7 cellular contexts compared by ENCODE assay signal in genomic region chr6:7468382-7469081, GRCh38.
DNase-seq lines count a peak whose midpoint lies in the region; ATAC-seq, FAIRE-seq and TF ChIP-seq lines count a peak whose summit lies in the region.

No MANE protein-coding gene starts in this region.

- ATAC-seq in Right ventricle myocardium superior (ENCODE audit: poor library complexity) (peak; percentile 89), left lobe of liver (no peak)

- no peak for TF ChIP-seq POLR2A in GM12891 (IDR thresholded peaks at IDR 0.05; ENCODE audit: low read depth, low read length)

- intact Hi-C loops in Right ventricle myocardium superior (cut with DNase I): no loop called here

- FAIRE-seq in GM12891 (lab: Jason Lieb, UNC): no peak

- peak; percentile 61 for DNase-seq in HPDE6-E6E7 (ENCODE audit: extremely low spot score)
- DNase-seq in SW480 (ENCODE audit: low spot score): peak; percentile 80
- DNase-seq in Right ventricle myocardium superior: peak; percentile 77
- DNase-seq in stimulated activated CD8-positive, alpha-beta memory T cell treated with anti-CD3 and anti-CD28 coated beads, Interleukin-4, amount 100 ng/mL, for 48 hours: peak; percentile 32
- DNase-seq in left lobe of liver (ENCODE audit: low spot score): no peak
- no peak for DNase-seq in GM12891 (ENCODE audit: insufficient read length, low spot score)
- no peak for DNase-seq in NCI-H2107 (lab: John Stamatoyannopoulos, UW)

TF ChIP-seq in GM12891, 5 proteins besides CTCF, POLR2A, EP300 and RAD21:
- TF ChIP-seq POLR2AphosphoS5 (IDR thresholded peaks at IDR 0.05; ENCODE audit: low read depth, low read length) (no peak), SPI1 (IDR thresholded peaks at IDR 0.05; ENCODE audit: low read depth, low read length) (no peak), PAX5 (IDR thresholded peaks at IDR 0.05; ENCODE audit: insufficient read depth, low read length, severe bottlenecking) (no peak), TAF1 (IDR thresholded peaks at IDR 0.05; ENCODE audit: low read depth, low read length) (no peak), POU2F2 (IDR thresholded peaks at IDR 0.05; ENCODE audit: low read depth, low read length) (no peak)

Comparison
In these comparisons a context has a peak if more than half of its experiments do, and no peak if none do; other contexts are left out.
1. DNase-seq: peak in HPDE6-E6E7 (single experiment), SW480 (single experiment), Right ventricle myocardium superior (single experiment) and stimulated activated CD8-positive, alpha-beta memory T cell treated with anti-CD3 and anti-CD28 coated beads, Interleukin-4, amount 100 ng/mL, for 48 hours (single experiment); none in left lobe of liver (single experiment), GM12891 (single experiment) and NCI-H2107 (single experiment).